In the genomic region with DNA sequence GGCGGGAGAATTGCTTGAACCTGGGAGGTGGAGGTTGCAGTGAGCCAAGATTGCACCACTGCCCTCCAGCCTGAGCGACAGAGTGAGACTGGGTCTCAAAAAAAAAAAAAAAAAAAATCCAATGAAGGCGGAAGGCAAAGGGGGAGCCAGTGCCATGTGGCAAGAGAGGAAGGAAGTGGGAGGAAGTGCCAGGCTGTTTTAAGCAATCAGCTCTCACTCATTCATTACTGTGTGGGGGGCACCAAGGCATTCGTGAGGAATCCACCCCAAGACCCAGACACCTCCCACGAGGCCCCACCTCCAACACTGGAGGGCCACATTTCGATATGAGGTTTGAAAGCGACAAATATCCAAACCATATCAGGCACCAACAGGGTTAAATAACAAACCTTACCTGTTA, we compare ENCODE assay signal across 1 cellular context.
TF ChIP-seq lines count a peak whose summit lies in the region.

No MANE protein-coding gene starts in this region.

TF ChIP-seq in H1, 55 proteins besides CTCF, POLR2A, EP300 and RAD21:
- no peak for TF ChIP-seq KDM5A (IDR thresholded peaks at IDR 0.05; ENCODE audit: low read length)
